In the genomic region with DNA sequence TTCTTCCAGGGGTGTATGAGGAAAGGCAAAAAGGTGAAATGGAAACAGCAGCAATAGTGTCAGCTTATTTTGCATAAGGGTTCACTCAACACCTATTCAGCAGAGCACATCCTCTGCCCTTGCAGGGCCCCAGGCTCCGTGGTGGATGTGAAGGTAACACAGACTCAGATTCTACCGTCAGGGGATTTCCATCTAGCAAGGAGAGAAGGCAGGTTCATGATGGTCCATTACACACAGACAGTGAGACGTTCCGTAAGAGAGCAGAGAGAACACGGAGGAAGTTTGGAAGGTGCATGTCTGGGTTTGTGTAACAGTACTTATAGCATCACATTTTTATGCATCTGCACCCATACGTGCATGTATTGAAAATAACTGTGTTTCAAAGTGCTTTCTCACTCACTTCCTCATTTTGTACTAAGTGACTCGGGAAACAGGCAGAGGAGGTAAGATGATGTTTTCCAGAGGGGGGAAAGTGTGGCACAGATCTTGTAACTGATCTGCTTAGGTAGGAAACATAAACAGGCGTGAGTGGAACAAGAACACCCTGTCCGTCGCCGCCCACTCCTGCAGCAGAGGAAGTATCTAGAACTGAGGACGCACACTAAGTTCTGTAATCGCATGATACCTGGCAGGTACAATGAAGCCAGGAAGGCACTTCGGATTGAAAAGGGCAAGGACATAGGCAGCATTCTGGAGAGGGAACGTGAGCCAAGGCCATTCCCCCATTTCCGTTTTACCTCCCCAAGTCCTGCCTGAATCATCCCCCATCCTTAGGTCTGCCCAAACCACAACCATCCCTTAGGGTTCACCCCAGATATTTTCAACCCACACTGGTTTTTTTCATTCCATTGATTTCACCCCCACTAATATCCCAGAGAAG, we compare ENCODE assay signal across 8 cellular contexts. TPM values are rescaled to one million over a fixed set of nuclear protein-coding genes. Genes with fewer than 3 reads are reported as not detected.
DNase-seq lines count a peak whose midpoint lies in the region; ATAC-seq and TF ChIP-seq lines count a peak whose summit lies in the region.

No MANE protein-coding gene starts in this region.

- intact Hi-C loops in lower lobe of right lung (cut with DNase I) = no loop called here

- H3K4me1 ChIP-seq in lower lobe of right lung = peaks cover 6% of the 10 kb centered on the region

- peaks cover 19% of the 10 kb centered on the region for H3K27me3 ChIP-seq in lower lobe of right lung (ENCODE audit: low read depth)

- H3K36me3 ChIP-seq in lower lobe of right lung = no peaks in the 10 kb centered on the region

- in situ Hi-C loops in astrocyte of the spinal cord (cut with HindIII; ENCODE audit: low sequenced_read_pairs) = no loop called here

- ATAC-seq in GM19455 (IDR thresholded peaks at IDR 0.05; ENCODE audit: unreplicated experiment) (peak; percentile 51), HG03442 (IDR thresholded peaks at IDR 0.05; ENCODE audit: unreplicated experiment) (peak; percentile 72), lower lobe of right lung (no peak)

- no peak overlapping the region for H3K27ac ChIP-seq in lower lobe of right lung

- peak; percentile 60 for DNase-seq in GM12864 (ENCODE audit: low read depth)
- peak; percentile 39 for DNase-seq in astrocyte of the spinal cord (ENCODE audit: low read depth, low spot score)
- no peak for DNase-seq in lower lobe of right lung
- no peak for DNase-seq in hippocampal formation (lab: John Stamatoyannopoulos, UW)
- DNase-seq in NCI-H446 (lab: John Stamatoyannopoulos, UW) = no peak
- no peak for DNase-seq in SHP77 (lab: John Stamatoyannopoulos, UW)

- H3K4me3 ChIP-seq in GM12864 (ENCODE audit: low read depth, low read length) (peak overlapping the region; percentile 60), astrocyte of the spinal cord (ENCODE audit: low read depth, low read length) (peak overlapping the region; percentile 62), lower lobe of right lung (peak overlapping the region; percentile 72)

- no peak for TF ChIP-seq CTCF in GM12864 (IDR thresholded peaks at IDR 0.05; ENCODE audit: low read depth, low read length, missing control alignments)
- no peak for TF ChIP-seq CTCF in astrocyte of the spinal cord (IDR thresholded peaks at IDR 0.05; ENCODE audit: low read depth, low read length)
- no peak for TF ChIP-seq CTCF in lower lobe of right lung (IDR thresholded peaks at IDR 0.05)

- H3K9me3 ChIP-seq in lower lobe of right lung = no peaks in the 10 kb centered on the region

RNA-seq across cellular contexts. Expression of gene ENO4, which starts 1.0 kb away (rescaled TPM):
- total RNA-seq in lower lobe of right lung = 1.9 TPM

Comparison
In these comparisons a context has a peak if more than half of its experiments do, and no peak if none do; other contexts are left out.
1. DNase-seq: peak in GM12864 (single experiment) and astrocyte of the spinal cord (single experiment); none in lower lobe of right lung (single experiment), hippocampal formation (0 of 2), NCI-H446 (0 of 2) and SHP77 (0 of 2).
2. ATAC-seq: peak in GM19455 (single experiment) and HG03442 (single experiment); none in lower lobe of right lung (0 of 2).
3. Peak in every context shown above with its lines, with median percentiles within 50 percentile points of each other: H3K4me3 ChIP-seq.